ENCODE assay signal across 18 cellular contexts in genomic region chr12:2092354-2092753, GRCh38. TPM values are rescaled to one million over a fixed set of nuclear protein-coding genes. Genes with fewer than 3 reads are reported as not detected.
"Had no signal": no experiment of that assay in that cellular context is flagged by ENCODE, and none has a peak within 500 bp of the region (broad histone marks: within the 10 kb centered on the region; RNA-seq: fewer than 3 reads in every experiment).

No MANE protein-coding gene starts in this region.

- H3K4me3 ChIP-seq: body of pancreas, colonic mucosa, left lung, neural progenitor cell, ovary, upper lobe of left lung had no signal

- H3K27ac ChIP-seq: body of pancreas, colonic mucosa, left lung, neural progenitor cell, ovary had no signal

- H3K36me3 ChIP-seq: colonic mucosa, left lung, neural progenitor cell, ovary, upper lobe of left lung had no signal

- DNase-seq: activated CD4-positive, alpha-beta T cell treated with anti-CD3 and anti-CD28 coated beads, Interleukin-2, amount 50 U/mL, for 4 hours; activated naive CD4-positive, alpha-beta T cell; activated naive CD8-positive, alpha-beta T cell treated with anti-CD3 and anti-CD28 coated beads for 36 hours; body of pancreas; central memory CD4-positive, alpha-beta T cell; colonic mucosa; foreskin melanocyte; kidney; left lung; naive B cell; ovary; stimulated activated CD8-positive, alpha-beta memory T cell treated with anti-CD3 and anti-CD28 coated beads, Interleukin-4, amount 100 ng/mL, for 48 hours; stimulated activated naive CD4-positive, alpha-beta T cell; substantia nigra; upper lobe of left lung had no signal

- H3K4me1 ChIP-seq: body of pancreas, colonic mucosa, neural progenitor cell had no signal

- H3K27me3 ChIP-seq: body of pancreas, colonic mucosa, left lung, neural progenitor cell, ovary, upper lobe of left lung had no signal

- ATAC-seq: activated T-helper 17 cell treated with anti-CD3 and anti-CD28 coated beads, Interleukin-2, amount 50 U/mL, for 72 hours; body of pancreas; left lung had no signal

- H3K9me3 ChIP-seq: body of pancreas, colonic mucosa, left lung, ovary, upper lobe of left lung had no signal

RNA-seq across cellular contexts. Expression of gene CACNA1C, which starts 39.6 kb away (rescaled TPM):
- total RNA-seq: epithelial cell of proximal tubule had no signal
